In the genomic region with DNA sequence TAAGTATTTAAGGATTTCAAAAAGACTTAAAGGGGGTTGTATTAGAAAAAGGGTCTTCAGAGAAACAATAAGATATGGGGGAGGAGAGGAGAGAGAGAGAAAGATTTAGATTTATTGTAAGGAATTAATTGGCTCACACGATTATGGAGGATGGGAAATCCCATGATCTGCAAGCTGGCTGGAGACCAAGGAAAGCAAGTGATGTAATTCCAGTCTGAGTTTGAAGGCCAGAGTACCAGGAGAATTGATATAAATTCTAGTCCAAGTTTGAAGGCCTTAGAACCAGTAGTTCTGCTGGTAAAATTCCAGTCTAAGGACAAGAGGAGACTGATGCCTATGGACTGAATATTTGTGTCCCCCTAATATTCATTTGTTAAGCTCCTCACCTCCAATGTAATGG, we compare ENCODE assay signal across 33 cellular contexts. TPM values are rescaled to one million over a fixed set of nuclear protein-coding genes. Genes with fewer than 3 reads are reported as not detected.
DNase-seq lines count a peak whose midpoint lies in the region; ATAC-seq and TF ChIP-seq lines count a peak whose summit lies in the region.
"Had no signal": no experiment of that assay in that cellular context is flagged by ENCODE, and none has a peak within 500 bp of the region (broad histone marks: within the 10 kb centered on the region; RNA-seq: fewer than 3 reads in every experiment).

No MANE protein-coding gene starts in this region.

- H3K27ac ChIP-seq in PC-9 = no peak overlapping the region
- H3K27ac ChIP-seq: hepatocyte, RWPE1 had no signal

- ATAC-seq in GM21381 (IDR thresholded peaks at IDR 0.05; ENCODE audit: unreplicated experiment) (no peak), HG03280 (IDR thresholded peaks at IDR 0.05; ENCODE audit: unreplicated experiment) (no peak)
- ATAC-seq: natural killer cell, T-helper 17 cell had no signal

- no peak overlapping the region for H3K4me2 ChIP-seq in PC-9
- H3K4me2 ChIP-seq: hepatocyte had no signal

- H3K36me3 Mint-ChIP-seq in nephron (ENCODE audit: low read depth) = no peaks in the 10 kb centered on the region
- H3K36me3 Mint-ChIP-seq: activated CD4-positive, alpha-beta memory T cell treated with anti-CD3 and anti-CD28 coated beads for 36 hours; CD8-positive, alpha-beta memory T cell; immature natural killer cell; natural killer cell; type B pancreatic cell had no signal

- intact Hi-C loops in PC-9 (cut with micrococcal nuclease; ENCODE audit: unreplicated experiment) = no loop called here

- H3K79me2 ChIP-seq in PC-9 (ENCODE audit: low read depth) = no peaks in the 10 kb centered on the region
- H3K79me2 ChIP-seq: hepatocyte had no signal

- peak; percentile 38 for DNase-seq in LHCN-M2 (ENCODE audit: low read depth)
- peak; percentile 47 for DNase-seq in astrocyte of the hippocampus (ENCODE audit: low read depth, low spot score)
- DNase-seq in fibroblast of the aortic adventitia (ENCODE audit: low read depth) = peak; percentile 59
- no peak for DNase-seq in PC-9
- DNase-seq in NCI-H1436 (lab: John Stamatoyannopoulos, UW) = no peak
- DNase-seq: activated CD4-positive, alpha-beta memory T cell treated with anti-CD3 and anti-CD28 coated beads for 36 hours; activated CD4-positive, CD25-positive, alpha-beta regulatory T cell treated with anti-CD3 and anti-CD28 coated beads, Interleukin-2, amount 50 U/mL, for 72 hours; activated CD8-positive, alpha-beta memory T cell treated with anti-CD3 and anti-CD28 coated beads, Interleukin-2, amount 50 U/mL, for 4 hours; activated naive CD4-positive, alpha-beta T cell treated with anti-CD3 and anti-CD28 coated beads, Interleukin-2, amount 50 U/mL, for 16 hours; BE2C; CD8-positive, alpha-beta memory T cell; DMS53; foreskin melanocyte; HCEC 1CT; immature natural killer cell; natural killer cell; NCI-H1417; NCI-H2081 treated with DMSO at 0.1 percent for 48 hours; NCI-H774; retina; stimulated activated CD4-positive, alpha-beta T cell treated with anti-CD3 and anti-CD28 coated beads, Interleukin-2, amount 100 ng/mL, for 48 hours; T-helper 17 cell had no signal

- CTCF ChIA-PET in PC-9 (lab: Charles Lee) = no interaction called here

- no peaks in the 10 kb centered on the region for H3K9me3 ChIP-seq in PC-9 (ENCODE audit: insufficient read depth, low read depth)
- H3K9me3 ChIP-seq: BE2C had no signal

- H3K4me3 ChIP-seq in fibroblast of the aortic adventitia (ENCODE audit: low read depth, low read length) = no peak overlapping the region
- H3K4me3 ChIP-seq in PC-9 = no peak overlapping the region
- H3K4me3 ChIP-seq: hepatocyte had no signal

- no peak overlapping the region for H2AFZ ChIP-seq in PC-9
- H2AFZ ChIP-seq: hepatocyte had no signal

- no peaks in the 10 kb centered on the region for H3K27me3 Mint-ChIP-seq in nephron (ENCODE audit: low read depth)
- H3K27me3 Mint-ChIP-seq: activated CD4-positive, alpha-beta memory T cell treated with anti-CD3 and anti-CD28 coated beads for 36 hours; CD8-positive, alpha-beta memory T cell; T-helper 17 cell; type B pancreatic cell had no signal

- H3K27ac Mint-ChIP-seq in nephron = peak overlapping the region in 2 of 3 experiments; percentile 30 to 68
- H3K27ac Mint-ChIP-seq: activated CD4-positive, alpha-beta memory T cell treated with anti-CD3 and anti-CD28 coated beads for 36 hours; activated T-helper 1 cell treated with anti-CD3 and anti-CD28 coated beads, Interleukin-12 subunit alpha, Interleukin-12 subunit beta, Interleukin-2, Interleukin-4 antibody, amounts not matched to agents 30 ng/mL and 10 ng/mL and 1 ng/mL, durations not matched to agents 14 hours and 24 hours and 36 hours; CD8-positive, alpha-beta memory T cell; immature natural killer cell; mesothelial cell of epicardium; natural killer cell; T-helper 17 cell; type B pancreatic cell had no signal

- H3K4me1 Mint-ChIP-seq in nephron = peaks cover 4% of the 10 kb centered on the region
- H3K4me1 Mint-ChIP-seq: CD8-positive, alpha-beta memory T cell; immature natural killer cell; mesothelial cell of epicardium; natural killer cell; T-helper 17 cell had no signal

- H3K4me1 ChIP-seq in PC-9 (replicated peaks; ENCODE audit: insufficient read depth) = no peaks in the 10 kb centered on the region
- H3K4me1 ChIP-seq: BE2C had no signal

- no peaks in the 10 kb centered on the region for H3K27me3 ChIP-seq in PC-9 (ENCODE audit: insufficient read depth, low read depth)
- H3K27me3 ChIP-seq: BE2C, hepatocyte had no signal

- POLR2A ChIA-PET in PC-9 (lab: Charles Lee; ENCODE audit: unreplicated experiment) = no interaction called here

- BruUV-seq in PC-9 (replicated peaks; lab: Mats Ljungman, UMichigan) = no TSS peak

- H3K9me2 ChIP-seq in PC-9 (ENCODE audit: insufficient read depth) = 0 out of 2 replicates have a peak, but pooled peaks cover 5% of the 10 kb centered on the region

- H3K9me3 Mint-ChIP-seq in nephron = peaks cover 43% of the 10 kb centered on the region

- no peaks in the 10 kb centered on the region for H3F3A ChIP-seq in PC-9 (ENCODE audit: insufficient read depth, low read depth)

- no peaks in the 10 kb centered on the region for H3K36me3 ChIP-seq in PC-9 (ENCODE audit: low read depth)
- H3K36me3 ChIP-seq: BE2C had no signal

- H3K4me3 Mint-ChIP-seq in nephron = no peak overlapping the region
- H3K4me3 Mint-ChIP-seq: activated CD4-positive, alpha-beta memory T cell treated with anti-CD3 and anti-CD28 coated beads for 36 hours; activated T-helper 1 cell treated with anti-CD3 and anti-CD28 coated beads, Interleukin-12 subunit alpha, Interleukin-12 subunit beta, Interleukin-2, Interleukin-4 antibody, amounts not matched to agents 30 ng/mL and 10 ng/mL and 1 ng/mL, durations not matched to agents 14 hours and 24 hours and 36 hours; CD8-positive, alpha-beta memory T cell; immature natural killer cell; mesothelial cell of epicardium; natural killer cell; T-helper 17 cell; type B pancreatic cell had no signal

- H4K20me1 ChIP-seq in PC-9 (ENCODE audit: insufficient read depth) = no peaks in the 10 kb centered on the region

- TF ChIP-seq CTCF in fibroblast of the aortic adventitia (IDR thresholded peaks at IDR 0.05; ENCODE audit: insufficient read depth, low read length) (no peak), nephron (IDR thresholded peaks at IDR 0.05; ENCODE audit: unreplicated experiment in 3 of 3) (no peak), PC-9 (conservative IDR thresholded peaks at IDR 0.05) (no peak)

RNA-seq across cellular contexts. Expression of a gene that starts 20.6 kb away (rescaled TPM):
- total RNA-seq in LHCN-M2 (2014; rRNA removed) (not detected in 2 replicates), fibroblast of the aortic adventitia (ENCODE audit: low replicate concordance) (not detected in 2 replicates), PC-9 (2021) (not detected in 2 replicates)
- not detected for polyA plus RNA-seq in LHCN-M2 (2012)
- total RNA-seq: activated CD4-positive, alpha-beta memory T cell treated with anti-CD3 and anti-CD28 coated beads for 36 hours; CD8-positive, alpha-beta memory T cell; liver; M059J; mesothelial cell of epicardium; natural killer cell; omental fat pad; T-helper 17 cell had no signal
- polyA plus RNA-seq: CD8-positive, alpha-beta memory T cell; hepatocyte; immature natural killer cell; liver had no signal

Comparison
In these comparisons a context has a peak if more than half of its experiments do, and no peak if none do; other contexts are left out.
1. DNase-seq: peak in LHCN-M2 (single experiment), astrocyte of the hippocampus (single experiment) and fibroblast of the aortic adventitia (single experiment); none in PC-9 (0 of 2) and NCI-H1436 (single experiment).